Comparison of ENCODE assay signal across 8 cellular contexts in the genomic region with DNA sequence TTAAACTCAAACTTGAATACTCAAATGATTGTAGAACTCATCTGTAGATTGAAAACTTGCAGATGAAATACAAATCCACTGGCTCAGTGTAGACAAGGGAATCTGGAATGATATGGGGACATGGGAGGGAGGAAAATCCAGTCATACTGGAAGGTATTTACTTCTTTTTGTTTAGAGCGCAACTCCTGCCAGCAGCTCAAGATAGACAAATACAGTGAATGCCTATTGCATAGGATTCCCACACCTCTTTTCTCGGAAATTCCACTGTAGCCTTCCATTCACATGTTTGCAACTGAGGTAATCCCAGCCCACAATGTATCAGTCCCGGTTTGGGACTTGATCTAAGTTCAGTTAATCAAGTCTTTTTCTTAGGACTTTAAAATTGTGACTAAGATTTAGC.
"Had no signal": no experiment of that assay in that cellular context is flagged by ENCODE, and none has a peak within 500 bp of the region (broad histone marks: within the 10 kb centered on the region; RNA-seq: fewer than 3 reads in every experiment).

No MANE protein-coding gene starts in this region.

- DNase-seq: GDM1, GF-D8 had no signal

- FAIRE-seq: G401.6, GM12878, GM12891, GM12892, GM18507, GM19239 had no signal

- ATAC-seq: GM12878 had no signal

- H3K4me3 ChIP-seq: GM12878 had no signal
